Comparison of ENCODE assay signal across 1 cellular context in the genomic region with DNA sequence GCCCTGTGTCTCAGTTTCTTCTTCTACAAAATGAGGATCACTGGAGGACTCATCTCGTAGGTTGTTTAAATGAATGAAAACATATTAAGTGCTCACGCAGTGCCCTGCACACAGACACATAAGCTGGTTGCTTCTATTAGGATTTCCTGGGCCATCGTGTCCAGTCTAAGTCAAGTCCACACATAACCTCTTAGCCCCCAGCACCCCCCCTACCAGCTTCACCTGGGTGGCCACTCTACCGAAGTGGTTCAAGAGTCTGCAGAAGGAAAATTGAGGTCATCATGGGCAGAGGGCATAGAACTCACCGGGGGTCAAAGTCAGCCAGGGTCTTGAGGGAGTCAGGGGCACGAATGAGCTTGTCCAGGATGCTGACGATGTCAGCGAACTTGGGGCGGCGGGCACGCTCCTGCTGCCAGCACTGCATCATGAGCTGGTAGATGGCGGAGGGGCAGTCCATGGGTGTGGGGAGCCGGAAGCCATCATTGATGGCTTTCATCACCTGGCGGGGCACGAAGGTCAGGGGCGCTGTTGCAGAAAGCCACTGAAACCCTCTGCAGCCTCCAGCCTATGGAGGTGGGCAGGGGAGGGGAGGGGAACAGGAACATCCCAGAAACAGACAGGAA.
A peak's percentile ranks its signal among the peaks of the same experiment; 100 is the strongest.
TF ChIP-seq lines count a peak whose summit lies in the region.

No MANE protein-coding gene starts in this region.

TF ChIP-seq in HepG2, 621 proteins besides CTCF, POLR2A, EP300 and RAD21:
- TF ChIP-seq POLR2G (IDR thresholded peaks at IDR 0.05; ENCODE audit: low read depth, low read length) (0 out of 2 replicates have a peak, but pooled peaks have one; percentile 28), AGO2 (optimal IDR thresholded peaks at IDR 0.05; ENCODE audit: low read depth, low read length) (peak; percentile 69), RBM22 (optimal IDR thresholded peaks at IDR 0.05; ENCODE audit: low read length) (peak; percentile 76), ZNF564 (CRISPR knock-in tag; IDR thresholded peaks at IDR 0.05) (no peak)
TF ChIP-seq in HepG2: peak in this region for 3.
